In genomic region chr2:147345246-147345645, GRCh38 we compare ENCODE assay signal across 25 cellular contexts.
DNase-seq lines count a peak whose midpoint lies in the region; ATAC-seq, FAIRE-seq and TF ChIP-seq lines count a peak whose summit lies in the region.
"Had no signal": no experiment of that assay in that cellular context is flagged by ENCODE, and none has a peak within 500 bp of the region (broad histone marks: within the 10 kb centered on the region; RNA-seq: fewer than 3 reads in every experiment).

No MANE protein-coding gene starts in this region.

- H3K27ac ChIP-seq in hepatocyte (no peak overlapping the region), HepG2 (ENCODE audit: extremely low read length, insufficient read depth, low read length) (no peak overlapping the region)
- H3K27ac ChIP-seq: thoracic aorta had no signal

- H3K4me3 ChIP-seq in bronchial epithelial cell (ENCODE audit: low read depth, low read length): no peak overlapping the region
- no peak overlapping the region for H3K4me3 ChIP-seq in hepatocyte
- no peak overlapping the region for H3K4me3 ChIP-seq in HepG2 (replicated peaks in 1 of 3; ENCODE audit: insufficient read depth in 1 of 3, low read depth in 2 of 3, low read length in 3 of 3)
- H3K4me3 ChIP-seq: lung, thoracic aorta had no signal

- H3K9me2 ChIP-seq in hepatocyte (replicated peaks; ENCODE audit: insufficient read depth): no peaks in the 10 kb centered on the region

- no peak for TF ChIP-seq RAD21 in HepG2 (CRISPR knock-in tag; IDR thresholded peaks at IDR 0.05)

- CTCF ChIA-PET in activated CD8-positive, alpha-beta T cell treated with anti-CD3 and anti-CD28 coated beads, Interleukin-2, amount 10 ng/mL, durations not matched to agents 7 days and 5 days (lab: Charles Lee): no interaction called here
- CTCF ChIA-PET in HepG2 (lab: Yijun Ruan, JAX; ENCODE audit: low intra/inter-chr PET ratio, low total read pairs): no interaction called here

- no peaks in the 10 kb centered on the region for H3K27me3 ChIP-seq in bronchial epithelial cell (ENCODE audit: control insufficient read depth, insufficient read depth, low read length)
- H3K27me3 ChIP-seq in hepatocyte: no peaks in the 10 kb centered on the region
- H3K27me3 ChIP-seq in HepG2 (ENCODE audit: control insufficient read depth in 1 of 2, insufficient read depth in 2 of 2, low read length in 2 of 2): no peaks in the 10 kb centered on the region

- no peaks in the 10 kb centered on the region for H3K79me2 ChIP-seq in hepatocyte
- no peaks in the 10 kb centered on the region for H3K79me2 ChIP-seq in HepG2 (ENCODE audit: insufficient read depth, low read length)

- no peak overlapping the region for H3K27ac Mint-ChIP-seq in activated CD8-positive, alpha-beta T cell treated with anti-CD3 and anti-CD28 coated beads, Interleukin-2, amount 10 ng/mL, durations not matched to agents 7 days and 5 days
- H3K27ac Mint-ChIP-seq: activated B cell treated with CpG ODN at 0.5 μM for 24 hours; activated CD8-positive, alpha-beta T cell treated with anti-CD3 and anti-CD28 coated beads for 36 hours; CD4-positive, alpha-beta memory T cell; T-helper 17 cell had no signal

- H3K4me1 ChIP-seq in hepatocyte (ENCODE audit: insufficient read depth) (no peaks in the 10 kb centered on the region), HepG2 (ENCODE audit: insufficient read depth, low read length) (no peaks in the 10 kb centered on the region)

- BruUV-seq in HepG2 (replicated peaks; lab: Mats Ljungman, UMichigan): no TSS peak

- DNase-seq in AG20443 (ENCODE audit: low spot score) (peak; percentile 57), HuH-7.5 (ENCODE audit: low spot score) (peak; percentile 9), bronchial epithelial cell (ENCODE audit: low read depth) (peak; percentile 74), hepatocyte (ENCODE audit: low spot score) (peak; percentile 11), HepG2 (ENCODE audit: low spot score) (no peak), SKM-1 (lab: John Stamatoyannopoulos, UW; ENCODE audit: unreplicated experiment) (no peak)
- DNase-seq in activated CD8-positive, alpha-beta T cell treated with anti-CD3 and anti-CD28 coated beads, Interleukin-2, amount 10 ng/mL, durations not matched to agents 7 days and 5 days: no peak
- DNase-seq in activated T-cell treated with anti-CD3 and anti-CD28 coated beads, Interleukin-2, amount 50 U/mL, for 48 hours: no peak
- DNase-seq: activated B cell treated with CpG ODN at 0.5 μM for 24 hours; activated CD8-positive, alpha-beta T cell treated with anti-CD3 and anti-CD28 coated beads for 36 hours; activated naive CD4-positive, alpha-beta T cell treated with anti-CD3 and anti-CD28 coated beads, Interleukin-2, amount 50 U/mL, for 16 hours; activated T-cell treated with anti-CD3 and anti-CD28 coated beads, Interleukin-2, amount 50 U/mL, for 4 hours; CD4-positive, alpha-beta memory T cell; cortex of kidney; head of caudate nucleus; NCI-H1436; NCI-H526 treated with DMSO at 0.1 percent for 48 hours; nucleus accumbens; retina; SHP77; T-helper 17 cell had no signal

- no peaks in the 10 kb centered on the region for H3K4me1 Mint-ChIP-seq in activated CD8-positive, alpha-beta T cell treated with anti-CD3 and anti-CD28 coated beads, Interleukin-2, amount 10 ng/mL, durations not matched to agents 7 days and 5 days (ENCODE audit: low read depth)
- H3K4me1 Mint-ChIP-seq: activated B cell treated with CpG ODN at 0.5 μM for 24 hours; CD4-positive, alpha-beta memory T cell had no signal

- TF ChIP-seq EP300 in HepG2 (IDR thresholded peaks at IDR 0.05; ENCODE audit: low read depth in 2 of 2, low read length in 2 of 2) (no peak), HepG2 (CRISPR knock-in tag; IDR thresholded peaks at IDR 0.05; ENCODE audit: borderline replicate concordance) (no peak)

- H3K9me3 ChIP-seq in hepatocyte (ENCODE audit: low read depth): no peaks in the 10 kb centered on the region
- H3K9me3 ChIP-seq in HepG2 (ENCODE audit: low read length): no peaks in the 10 kb centered on the region; the same call in 1 of the 2 replicates

- in situ Hi-C loops in HepG2 (cut with HindIII; ENCODE audit: extremely low pct_ligation_motif_present, low pct_unique_long_range_greater_than_20kb): no loop called here

- H2AFZ ChIP-seq in hepatocyte (no peak overlapping the region), HepG2 (ENCODE audit: low read length) (no peak overlapping the region)

- no peaks in the 10 kb centered on the region for H3K36me3 ChIP-seq in bronchial epithelial cell (ENCODE audit: control insufficient read depth, insufficient read depth, low read length)
- H3K36me3 ChIP-seq in hepatocyte (replicated peaks; ENCODE audit: insufficient read depth, low read depth): no peaks in the 10 kb centered on the region
- H3K36me3 ChIP-seq in HepG2 (replicated peaks in 1 of 2; ENCODE audit: control insufficient read depth in 1 of 2, insufficient read depth in 2 of 2, low read length in 2 of 2): no peaks in the 10 kb centered on the region
- H3K36me3 ChIP-seq: thoracic aorta had no signal

- H3K4me2 ChIP-seq in hepatocyte: no peak overlapping the region
- H3K4me2 ChIP-seq in HepG2 (ENCODE audit: low read depth, low read length): no peak overlapping the region

- peaks cover 5% of the 10 kb centered on the region for H3K27me3 Mint-ChIP-seq in activated CD8-positive, alpha-beta T cell treated with anti-CD3 and anti-CD28 coated beads, Interleukin-2, amount 10 ng/mL, durations not matched to agents 7 days and 5 days (ENCODE audit: low read depth)
- H3K27me3 Mint-ChIP-seq: activated B cell treated with CpG ODN at 0.5 μM for 24 hours; activated CD8-positive, alpha-beta T cell treated with anti-CD3 and anti-CD28 coated beads for 36 hours; CD4-positive, alpha-beta memory T cell; T-helper 17 cell had no signal

- H3K4me3 Mint-ChIP-seq in activated CD8-positive, alpha-beta T cell treated with anti-CD3 and anti-CD28 coated beads, Interleukin-2, amount 10 ng/mL, durations not matched to agents 7 days and 5 days: no peak overlapping the region
- H3K4me3 Mint-ChIP-seq: activated B cell treated with CpG ODN at 0.5 μM for 24 hours; activated CD8-positive, alpha-beta T cell treated with anti-CD3 and anti-CD28 coated beads for 36 hours; activated T-cell treated with anti-CD3 and anti-CD28 coated beads, Interleukin-2, amount 50 U/mL, for 4 hours; CD4-positive, alpha-beta memory T cell; T-helper 17 cell had no signal

- ATAC-seq in activated CD8-positive, alpha-beta T cell treated with anti-CD3 and anti-CD28 coated beads, Interleukin-2, amount 10 ng/mL, durations not matched to agents 7 days and 5 days: no peak
- no peak for ATAC-seq in HepG2
- ATAC-seq: activated CD8-positive, alpha-beta T cell treated with anti-CD3 and anti-CD28 coated beads for 36 hours; activated T-cell treated with anti-CD3 and anti-CD28 coated beads, Interleukin-2, amount 50 U/mL, for 4 hours; T-helper 17 cell had no signal

- no peak for TF ChIP-seq POLR2A in HepG2 (IDR thresholded peaks at IDR 0.05; ENCODE audit: insufficient read depth in 1 of 2, low read depth in 2 of 2, low read length in 2 of 2)

- peaks cover 5% of the 10 kb centered on the region for H3K9me3 Mint-ChIP-seq in activated CD8-positive, alpha-beta T cell treated with anti-CD3 and anti-CD28 coated beads, Interleukin-2, amount 10 ng/mL, durations not matched to agents 7 days and 5 days (ENCODE audit: insufficient read depth)

- FAIRE-seq in bronchial epithelial cell (lab: Jason Lieb, UNC): no peak
- no peak for FAIRE-seq in HepG2 (lab: Jason Lieb, UNC)
- FAIRE-seq: GM18507, HTR-8/SVneo had no signal

- intact Hi-C loops in HepG2 (cut with micrococcal nuclease; ENCODE audit: unreplicated experiment): no loop called here

- H4K20me1 ChIP-seq in hepatocyte (ENCODE audit: insufficient read depth, poor library complexity, severe bottlenecking): no peaks in the 10 kb centered on the region
- no peaks in the 10 kb centered on the region for H4K20me1 ChIP-seq in HepG2 (ENCODE audit: insufficient read depth, low read length)

- WGBS in hepatocyte (ENCODE audit: low lambda C conversion rate, missing lambda C conversion rate): 100% methylated on average over 1 of the region's 1 CpG
- 58% methylated on average over 1 of the region's 1 CpG for WGBS in HepG2 (ENCODE audit: low lambda C conversion rate)

- POLR2A ChIA-PET in activated CD8-positive, alpha-beta T cell treated with anti-CD3 and anti-CD28 coated beads, Interleukin-2, amount 10 ng/mL, durations not matched to agents 7 days and 5 days (lab: Charles Lee): no interaction called here
- POLR2A ChIA-PET in HepG2 (lab: Yijun Ruan, JAX): no interaction called here

- TF ChIP-seq CTCF in bronchial epithelial cell (IDR thresholded peaks at IDR 0.05; ENCODE audit: insufficient read depth, low read length, severe bottlenecking): no peak
- TF ChIP-seq CTCF in hepatocyte (IDR thresholded peaks at IDR 0.05; ENCODE audit: poor library complexity): no peak
- TF ChIP-seq CTCF in HepG2 (CRISPR knock-in tag; IDR thresholded peaks at IDR 0.05): no peak

- no peaks in the 10 kb centered on the region for H3K36me3 Mint-ChIP-seq in activated CD8-positive, alpha-beta T cell treated with anti-CD3 and anti-CD28 coated beads, Interleukin-2, amount 10 ng/mL, durations not matched to agents 7 days and 5 days (ENCODE audit: low read depth)

- H3K9ac ChIP-seq in HepG2 (ENCODE audit: insufficient read depth, low read depth, low read length): no peak overlapping the region

TF ChIP-seq in HepG2, 621 proteins besides CTCF, POLR2A, EP300 and RAD21:
- TF ChIP-seq MED1 (CRISPR knock-in tag; IDR thresholded peaks at IDR 0.05) (no peak), NKX3-1 (CRISPR knock-in tag; IDR thresholded peaks at IDR 0.05) (no peak), ZNF780A (CRISPR knock-in tag; IDR thresholded peaks at IDR 0.05) (no peak), ZNF101 (CRISPR knock-in tag; IDR thresholded peaks at IDR 0.05; ENCODE audit: borderline replicate concordance, low read depth) (no peak)
- TF ChIP-seq, protein P1, sequence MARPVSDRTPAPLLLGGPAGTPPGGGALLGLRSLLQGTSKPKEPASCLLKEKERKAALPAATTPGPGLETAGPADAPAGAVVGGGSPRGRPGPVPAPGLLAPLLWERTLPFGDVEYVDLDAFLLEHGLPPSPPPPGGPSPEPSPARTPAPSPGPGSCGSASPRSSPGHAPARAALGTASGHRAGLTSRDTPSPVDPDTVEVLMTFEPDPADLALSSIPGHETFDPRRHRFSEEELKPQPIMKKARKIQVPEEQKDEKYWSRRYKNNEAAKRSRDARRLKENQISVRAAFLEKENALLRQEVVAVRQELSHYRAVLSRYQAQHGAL (CRISPR knock-in tag; IDR thresholded peaks at IDR 0.05; ENCODE audit: not compliant biosample characterization): no peak

Comparison
In these comparisons a context has a peak if more than half of its experiments do, and no peak if none do; other contexts are left out.
1. DNase-seq: peak in AG20443 (single experiment), HuH-7.5 (single experiment), bronchial epithelial cell (single experiment) and hepatocyte (single experiment); none in activated CD8-positive, alpha-beta T cell treated with anti-CD3 and anti-CD28 coated beads, Interleukin-2, amount 10 ng/mL, durations not matched to agents 7 days and 5 days (single experiment), activated T-cell treated with anti-CD3 and anti-CD28 coated beads, Interleukin-2, amount 50 U/mL, for 48 hours (0 of 2), HepG2 (single experiment) and SKM-1 (single experiment).